ENCODE assay signal across 8 cellular contexts in the genomic region with DNA sequence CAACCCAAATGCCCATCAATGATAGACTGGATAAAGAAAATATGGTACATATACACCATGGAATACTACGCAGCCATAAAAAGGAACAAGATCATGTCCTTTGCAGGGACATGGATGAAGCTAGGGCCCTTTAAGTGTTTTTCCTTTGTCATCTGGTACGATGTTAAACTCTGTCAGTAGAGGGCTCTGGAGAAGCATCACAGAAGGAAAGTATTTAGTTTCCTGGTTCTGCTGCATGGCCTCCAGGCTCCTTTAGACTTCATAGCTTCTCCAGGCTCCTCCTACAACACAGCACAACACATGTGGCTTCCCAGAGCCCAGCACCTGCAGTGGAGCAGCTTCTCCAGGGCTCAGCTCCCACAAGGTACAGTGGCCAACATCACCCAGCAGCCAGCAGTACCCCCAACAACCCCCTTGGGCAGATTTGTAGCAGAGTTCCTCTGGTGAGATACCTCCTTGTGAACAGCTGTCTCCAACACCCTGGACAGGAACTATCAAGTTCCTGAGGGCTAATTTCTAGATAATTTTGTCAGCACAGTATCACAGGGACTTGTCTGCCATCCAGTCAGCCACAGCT.
A peak's percentile ranks its signal among the peaks of the same experiment; 100 is the strongest.
DNase-seq lines count a peak whose midpoint lies in the region; ATAC-seq and TF ChIP-seq lines count a peak whose summit lies in the region.

No MANE protein-coding gene starts in this region.

- DNase-seq in Right ventricle myocardium superior (no peak), right atrium auricular region (ENCODE audit: low spot score) (no peak), brain microvascular endothelial cell (no peak), posterior vena cava (ENCODE audit: low spot score) (peak; percentile 64), NCI-H774 (lab: John Stamatoyannopoulos, UW) (no peak), cerebellar cortex (ENCODE audit: low spot score) (no peak), omental fat pad (ENCODE audit: low spot score) (no peak)
- peak; percentile 54 for DNase-seq in Jurkat, Clone E6-1 (ENCODE audit: low read depth, low spot score)

- H3K27ac ChIP-seq in right atrium auricular region (no peak overlapping the region), brain microvascular endothelial cell (no peak overlapping the region)

- H3K9me3 ChIP-seq in right atrium auricular region, result no peaks in the 10 kb centered on the region

- H3K27me3 ChIP-seq in right atrium auricular region (no peaks in the 10 kb centered on the region), brain microvascular endothelial cell (replicated peaks) (no peaks in the 10 kb centered on the region)

- TF ChIP-seq CTCF in right atrium auricular region (IDR thresholded peaks at IDR 0.05), result peak in 1 of 2 donors; percentile 31
- TF ChIP-seq CTCF in brain microvascular endothelial cell (IDR thresholded peaks at IDR 0.05; ENCODE audit: low read depth, low read length, missing control alignments), result peak; percentile 39
- no peak for TF ChIP-seq CTCF in omental fat pad (IDR thresholded peaks at IDR 0.05)

- H3K36me3 ChIP-seq in right atrium auricular region (no peaks in the 10 kb centered on the region), brain microvascular endothelial cell (replicated peaks) (no peaks in the 10 kb centered on the region)

- ATAC-seq in Right ventricle myocardium superior (ENCODE audit: poor library complexity), result peak; percentile 50
- ATAC-seq in omental fat pad (ENCODE audit: low FRiP score), result no peak

- intact Hi-C loops in Right ventricle myocardium superior (cut with DNase I) (no loop called here), posterior vena cava (cut with DNase I) (loop anchor here in 1 of 2 donors (10.0 kb wide), 1 partner anchor 62 kb away; a partner anchor contains a TSS)

- H3K4me1 ChIP-seq in right atrium auricular region, result peaks cover 0 to 7% of the 10 kb centered on the region in 2 donors

- in situ Hi-C loops in brain microvascular endothelial cell (cut with HindIII; ENCODE audit: low pct_ligation_motif_present, low sequenced_read_pairs), result no loop called here

- no peak overlapping the region for H3K4me3 ChIP-seq in right atrium auricular region
- H3K4me3 ChIP-seq in Jurkat, Clone E6-1 (ENCODE audit: low read length), result no peak overlapping the region
- no peak overlapping the region for H3K4me3 ChIP-seq in brain microvascular endothelial cell (ENCODE audit: low read depth, low read length)

Comparison
In these comparisons a context has a peak if more than half of its experiments do, and no peak if none do; other contexts are left out.
1. DNase-seq: peak in Jurkat, Clone E6-1 (single experiment) and posterior vena cava (single experiment); none in Right ventricle myocardium superior (single experiment), right atrium auricular region (single experiment), brain microvascular endothelial cell (single experiment), NCI-H774 (single experiment), cerebellar cortex (single experiment) and omental fat pad (single experiment).